8 cellular contexts compared by ENCODE assay signal in genomic region chr1:46667782-46668760, GRCh38. TPM values are rescaled to one million over a fixed set of nuclear protein-coding genes. Genes with fewer than 3 reads are reported as not detected.
DNase-seq lines count a peak whose midpoint lies in the region; TF ChIP-seq lines count a peak whose summit lies in the region.

Gene ATPAF1, minus strand, starts transcription at chr1:46668364. Its CDS starts 42 bp downstream, at chr1:46668322.

- H2AFZ ChIP-seq in hepatocyte = peak within 1 kb of the TSS; percentile 96

- peak within 1 kb of the TSS; percentile 91 for H3K4me3 Mint-ChIP-seq in T-helper 2 cell treated with Interferon-gamma antibody and Interleukin-4, amounts not matched to agents 5 μg/mL and 100 μg/mL, for 36 hours

- no peaks in the 10 kb centered on the region for H3K9me2 ChIP-seq in hepatocyte (replicated peaks; ENCODE audit: insufficient read depth)

- peak within 1 kb of the TSS; percentile 86 for H3K4me2 ChIP-seq in hepatocyte

- H3K4me1 Mint-ChIP-seq in T-helper 2 cell treated with Interferon-gamma antibody and Interleukin-4, amounts not matched to agents 5 μg/mL and 100 μg/mL, for 36 hours (ENCODE audit: low read depth) = peaks cover 17% of the 10 kb centered on the region

- peaks cover 11 to 19% of the 10 kb centered on the region in 2 donors for H3K4me1 ChIP-seq in ascending aorta
- peaks cover 9% of the 10 kb centered on the region for H3K4me1 ChIP-seq in hepatocyte (ENCODE audit: insufficient read depth)

- peak within 1 kb of the TSS; percentile 71 for H3K27ac Mint-ChIP-seq in T-helper 2 cell treated with Interferon-gamma antibody and Interleukin-4, amounts not matched to agents 5 μg/mL and 100 μg/mL, for 36 hours

- H3K27ac ChIP-seq in ascending aorta (peak within 1 kb of the TSS; percentile 80 to 89), hepatocyte (peak within 1 kb of the TSS; percentile 54)

- H3K27me3 Mint-ChIP-seq in T-helper 2 cell treated with Interferon-gamma antibody and Interleukin-4, amounts not matched to agents 5 μg/mL and 100 μg/mL, for 36 hours (ENCODE audit: low read depth) = no peaks in the 10 kb centered on the region

- POLR2A ChIA-PET in GM10248 (lab: Yijun Ruan, JAX) = interaction anchor here (0.8 to 2.0 kb wide), 2 partner anchors 10 to 64 kb away, joined by 4 to 6 read pairs; partner anchors contain the start of gene MKNK1

- CTCF ChIA-PET in GM10248 (lab: Yijun Ruan, JAX) = interaction anchor here (0.8 to 3.7 kb wide), 6 partner anchors 10 to 64 kb away, joined by 3 to 18 read pairs (median 4); partner anchors contain the start of gene MKNK1

- H3K79me2 ChIP-seq in hepatocyte = peaks cover 13% of the 10 kb centered on the region

- H3K36me3 ChIP-seq in ascending aorta (peaks cover 11 to 17% of the 10 kb centered on the region in 2 donors), hepatocyte (replicated peaks; ENCODE audit: insufficient read depth, low read depth) (no peaks in the 10 kb centered on the region)

- no peaks in the 10 kb centered on the region for H3K9me3 ChIP-seq in ascending aorta
- no peaks in the 10 kb centered on the region for H3K9me3 ChIP-seq in hepatocyte (ENCODE audit: low read depth)

- no peaks in the 10 kb centered on the region for H3K9me3 Mint-ChIP-seq in T-helper 2 cell treated with Interferon-gamma antibody and Interleukin-4, amounts not matched to agents 5 μg/mL and 100 μg/mL, for 36 hours

- no peak for TF ChIP-seq CTCF in GM10248 (IDR thresholded peaks at IDR 0.05; ENCODE audit: control extremely low read depth, extremely low read depth, low read depth, missing control alignments)
- TF ChIP-seq CTCF in HFF-Myc (IDR thresholded peaks at IDR 0.05; ENCODE audit: low read depth, low read length, missing control alignments) = no peak
- TF ChIP-seq CTCF in ascending aorta (IDR thresholded peaks at IDR 0.05) = no peak
- TF ChIP-seq CTCF in hepatocyte (IDR thresholded peaks at IDR 0.05; ENCODE audit: poor library complexity) = no peak

- H3K4me3 ChIP-seq in HFF-Myc (replicated peaks; ENCODE audit: low read depth, low read length) (peak within 1 kb of the TSS; percentile 83), ascending aorta (peak within 1 kb of the TSS; percentile 96 to 97), hepatocyte (peak within 1 kb of the TSS; percentile 64)

- intact Hi-C loops in ascending aorta (cut with DNase I) = loop anchor here (1.0 to 5.0 kb wide), 5 partner anchors 31 to 366 kb away; partner anchors contain the start of genes EFCAB14, LRRC41, MKNK1 and MOB3C

- DNase-seq in GM10248 (ENCODE audit: extremely low spot score) (peak; percentile 85), HFF-Myc (ENCODE audit: extremely low read depth, low read depth) (peak; percentile 53), NCI-H1092 treated with DMSO at 0.1 percent for 48 hours (lab: John Stamatoyannopoulos, UW) (peak; percentile 77), ascending aorta (ENCODE audit: low spot score in 2 of 2) (peak; percentile 31 to 90), hepatocyte (ENCODE audit: low spot score) (peak; percentile 80), renal cortical epithelial cell (ENCODE audit: low read depth) (peak; percentile 49), GF-D8 (lab: John Stamatoyannopoulos, UW) (no peak)
- DNase-seq in T-helper 2 cell treated with Interferon-gamma antibody and Interleukin-4, amounts not matched to agents 5 μg/mL and 100 μg/mL, for 36 hours (ENCODE audit: low spot score) = peak; percentile 74

- no peaks in the 10 kb centered on the region for H4K20me1 ChIP-seq in hepatocyte (ENCODE audit: insufficient read depth, poor library complexity, severe bottlenecking)

- H3K27me3 ChIP-seq in ascending aorta (no peaks in the 10 kb centered on the region), hepatocyte (no peaks in the 10 kb centered on the region)

- 5% methylated on average over 26 of the region's 96 CpGs for WGBS in hepatocyte (ENCODE audit: low lambda C conversion rate, missing lambda C conversion rate)

- H3K36me3 Mint-ChIP-seq in T-helper 2 cell treated with Interferon-gamma antibody and Interleukin-4, amounts not matched to agents 5 μg/mL and 100 μg/mL, for 36 hours (ENCODE audit: low read depth) = peaks cover 21% of the 10 kb centered on the region

RNA-seq across cellular contexts. Expression of gene ATPAF1, which starts in this region (rescaled TPM):
- total RNA-seq in ascending aorta = 23.6 TPM
- total RNA-seq in hepatocyte = 57.5 and 58.4 TPM in 2 replicates
- 59.3 and 63.2 TPM in 2 replicates for polyA plus RNA-seq in hepatocyte
- 36.8 and 49.9 TPM in 2 replicates for total RNA-seq in renal cortical epithelial cell
